Comparison of ENCODE assay signal across 21 cellular contexts in the genomic region with DNA sequence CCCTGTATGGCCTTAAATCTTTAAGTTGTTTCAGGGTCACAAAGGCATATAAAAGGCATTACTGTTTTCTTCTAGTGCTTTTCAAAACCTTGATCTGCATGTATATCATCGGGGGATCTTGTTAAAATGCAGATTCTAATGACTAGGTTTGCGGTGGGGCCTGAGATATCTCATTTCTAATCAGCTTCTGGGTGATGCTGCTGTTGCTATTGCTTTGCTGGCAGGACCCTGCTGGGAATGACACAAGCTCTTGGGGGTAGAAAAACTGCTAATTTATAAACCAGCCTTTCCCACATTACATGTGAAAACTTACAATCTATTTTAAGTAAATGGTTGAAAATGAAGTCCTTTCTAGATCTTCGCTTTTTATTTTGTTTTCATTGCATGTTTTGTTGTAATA.
DNase-seq lines count a peak whose midpoint lies in the region; ATAC-seq and TF ChIP-seq lines count a peak whose summit lies in the region.
"Had no signal": no experiment of that assay in that cellular context is flagged by ENCODE, and none has a peak within 500 bp of the region (broad histone marks: within the 10 kb centered on the region; RNA-seq: fewer than 3 reads in every experiment).

No MANE protein-coding gene starts in this region.

- H3K4me2 ChIP-seq in neural cell (ENCODE audit: low read length), result no peak overlapping the region

- peaks cover 26% of the 10 kb centered on the region for H3K4me1 Mint-ChIP-seq in brain
- H3K4me1 Mint-ChIP-seq: B cell had no signal

- H3K9me3 ChIP-seq in HEK293 (ENCODE audit: control insufficient read depth, insufficient read depth, low read depth, low read length), result no peaks in the 10 kb centered on the region
- peaks cover 4% of the 10 kb centered on the region for H3K9me3 ChIP-seq in neural cell (ENCODE audit: low read length)
- H3K9me3 ChIP-seq in mucosa of descending colon, result no peaks in the 10 kb centered on the region
- H3K9me3 ChIP-seq: Caco-2, SJCRH30 had no signal

- H3K4me3 ChIP-seq in HEK293 (ENCODE audit: low read depth, low read length) (no peak overlapping the region), neural cell (ENCODE audit: low read length) (peak overlapping the region; percentile 11), dorsolateral prefrontal cortex (no peak overlapping the region), mucosa of descending colon (no peak overlapping the region)
- H3K4me3 ChIP-seq: SJCRH30 had no signal

- H3F3A ChIP-seq in neural cell (ENCODE audit: insufficient read depth, low read length, poor library complexity, severe bottlenecking), result peaks cover 4% of the 10 kb centered on the region

- H3K36me3 ChIP-seq in HEK293 (ENCODE audit: control insufficient read depth in 2 of 2, insufficient read depth in 1 of 2, low read length in 2 of 2) (no peaks in the 10 kb centered on the region), neural cell (ENCODE audit: insufficient read depth, low read length) (no peaks in the 10 kb centered on the region), mucosa of descending colon (ENCODE audit: low read depth) (no peaks in the 10 kb centered on the region)
- H3K36me3 ChIP-seq: SJCRH30 had no signal

- TF ChIP-seq EP300 in neural cell (conservative IDR thresholded peaks at IDR 0.05; ENCODE audit: poor library complexity, severe bottlenecking), result no peak

- no peak for TF ChIP-seq RAD21 in neural cell (conservative IDR thresholded peaks at IDR 0.05)

- intact Hi-C loops in dorsolateral prefrontal cortex (cut with DNase I) (no loop called here), mucosa of descending colon (cut with DNase I, micrococcal nuclease) (no loop called here)

- H3K9ac ChIP-seq in neural cell (ENCODE audit: low read length), result no peak overlapping the region

- no peaks in the 10 kb centered on the region for H3K79me2 ChIP-seq in neural cell (replicated peaks; ENCODE audit: insufficient read depth, low read length)

- POLR2A ChIA-PET in HEK293 (lab: Yijun Ruan, JAX), result no interaction called here

- H4K20me1 ChIP-seq in neural cell (ENCODE audit: insufficient read depth), result no peaks in the 10 kb centered on the region

- H3K4me1 ChIP-seq in HEK293 (ENCODE audit: control insufficient read depth, insufficient read depth, low read length) (peaks cover 18% of the 10 kb centered on the region), mucosa of descending colon (ENCODE audit: low read depth) (no peaks in the 10 kb centered on the region)
- H3K4me1 ChIP-seq: Caco-2, SJCRH30 had no signal

- CTCF ChIA-PET in HEK293 (lab: Yijun Ruan, JAX), result no interaction called here

- peak overlapping the region in 4 of 5 experiments; percentile 53 to 77 (median 64) for H3K27ac Mint-ChIP-seq in brain
- H3K27ac Mint-ChIP-seq: B cell; CD8-positive, alpha-beta T cell had no signal

- H3K9me2 ChIP-seq in neural cell (ENCODE audit: insufficient read depth, low read length), result no peaks in the 10 kb centered on the region

- H3K27ac ChIP-seq in HEK293 (ENCODE audit: extremely low read depth, low read depth, low read length), result peak overlapping the region; percentile 56
- H3K27ac ChIP-seq in neural cell (ENCODE audit: low read length), result peak overlapping the region; percentile 37
- no peak overlapping the region for H3K27ac ChIP-seq in dorsolateral prefrontal cortex
- H3K27ac ChIP-seq: C4-2B, SJCRH30 had no signal

- no peaks in the 10 kb centered on the region for H3K36me3 Mint-ChIP-seq in brain
- H3K36me3 Mint-ChIP-seq: CD8-positive, alpha-beta T cell had no signal

- peaks cover 0 to 8% (median 3%) of the 10 kb centered on the region in 5 experiments for H3K9me3 Mint-ChIP-seq in brain
- H3K9me3 Mint-ChIP-seq: CD8-positive, alpha-beta T cell had no signal

- H2AFZ ChIP-seq in neural cell (ENCODE audit: low read depth, low read length), result no peak overlapping the region

- no peak for TF ChIP-seq CTCF in HEK293 (tag by site-specific recombination; IDR thresholded peaks at IDR 0.05)
- TF ChIP-seq CTCF in brain (conservative IDR thresholded peaks at IDR 0.05), result no peak
- no peak for TF ChIP-seq CTCF in neural cell (IDR thresholded peaks at IDR 0.05; ENCODE audit: poor library complexity, severe bottlenecking)
- no peak for TF ChIP-seq CTCF in dorsolateral prefrontal cortex (IDR thresholded peaks at IDR 0.05 in 54 of 56, conservative IDR thresholded peaks at IDR 0.05 in 2 of 56; ENCODE audit: low read depth in 1 of 56, partially characterized antibody in 56 of 56)
- TF ChIP-seq CTCF in GM10266 (IDR thresholded peaks at IDR 0.05; ENCODE audit: control insufficient read depth, insufficient read depth, low read depth, missing control alignments), result no peak
- no peak for TF ChIP-seq CTCF in mucosa of descending colon (IDR thresholded peaks at IDR 0.05)

- peak overlapping the region in 4 of 5 experiments; percentile 3 to 66 (median 54) for H3K4me3 Mint-ChIP-seq in brain
- H3K4me3 Mint-ChIP-seq: B cell; CD8-positive, alpha-beta T cell had no signal

- ATAC-seq in HG02798 (IDR thresholded peaks at IDR 0.05; ENCODE audit: poor library complexity, unreplicated experiment) (no peak), mucosa of descending colon (no peak)
- ATAC-seq: CD8-positive, alpha-beta T cell; PC-3; Right ventricle myocardium inferior had no signal

- H3K27me3 ChIP-seq in neural cell (ENCODE audit: insufficient read depth, low read depth, low read length) (peaks cover 13% of the 10 kb centered on the region), dorsolateral prefrontal cortex (no peaks in the 10 kb centered on the region)
- H3K27me3 ChIP-seq: SJCRH30 had no signal

- no peak for DNase-seq in dorsolateral prefrontal cortex
- DNase-seq in GM10266 (ENCODE audit: extremely low spot score), result no peak
- no peak for DNase-seq in mucosa of descending colon
- DNase-seq: Caco-2; CD8-positive, alpha-beta T cell; NCI-H1048; NCI-H1417 treated with DMSO at 0.1 percent for 48 hours; NCI-H187; NCI-H2081 treated with DMSO at 0.1 percent for 48 hours; NCI-H524; NCI-H774; NK-92 treated with Interleukin-12 subunit alpha and Interleukin-12 subunit beta, amount 100 ng/mL, for 24 hours; PC-3; SJCRH30 had no signal

- H3K27me3 Mint-ChIP-seq in brain, result peaks cover 8% of the 10 kb centered on the region
- H3K27me3 Mint-ChIP-seq: B cell had no signal

TF ChIP-seq in HEK293, 187 proteins besides CTCF, POLR2A, EP300 and RAD21 (continues in another document):
- TF ChIP-seq, protein P1, sequence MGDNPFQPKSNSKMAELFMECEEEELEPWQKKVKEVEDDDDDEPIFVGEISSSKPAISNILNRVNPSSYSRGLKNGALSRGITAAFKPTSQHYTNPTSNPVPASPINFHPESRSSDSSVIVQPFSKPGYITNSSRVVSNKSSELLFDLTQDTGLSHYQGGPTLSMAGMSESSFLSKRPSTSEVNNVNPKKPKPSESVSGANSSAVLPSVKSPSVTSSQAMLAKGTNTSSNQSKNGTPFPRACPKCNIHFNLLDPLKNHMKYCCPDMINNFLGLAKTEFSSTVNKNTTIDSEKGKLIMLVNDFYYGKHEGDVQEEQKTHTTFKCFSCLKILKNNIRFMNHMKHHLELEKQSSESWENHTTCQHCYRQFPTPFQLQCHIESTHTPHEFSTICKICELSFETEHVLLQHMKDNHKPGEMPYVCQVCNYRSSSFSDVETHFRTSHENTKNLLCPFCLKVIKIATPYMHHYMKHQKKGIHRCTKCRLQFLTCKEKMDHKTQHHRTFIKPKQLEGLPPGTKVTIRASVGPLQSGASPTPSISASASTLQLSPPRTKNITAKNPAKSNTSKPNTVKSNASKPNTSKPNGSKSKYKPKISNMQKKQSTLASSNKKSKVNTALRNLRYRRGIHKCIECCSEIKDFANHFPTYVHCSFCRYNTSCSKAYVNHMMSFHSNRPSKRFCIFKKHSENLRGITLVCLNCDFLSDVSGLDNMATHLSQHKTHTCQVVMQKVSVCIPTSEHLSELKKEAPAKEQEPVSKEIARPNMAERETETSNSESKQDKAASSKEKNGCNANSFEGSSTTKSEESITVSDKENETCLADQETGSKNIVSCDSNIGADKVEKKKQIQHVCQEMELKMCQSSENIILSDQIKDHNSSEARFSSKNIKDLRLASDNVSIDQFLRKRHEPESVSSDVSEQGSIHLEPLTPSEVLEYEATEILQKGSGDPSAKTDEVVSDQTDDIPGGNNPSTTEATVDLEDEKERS (tag by site-specific recombination; IDR thresholded peaks at IDR 0.05), result no peak
- TF ChIP-seq ZNF654 (tag by site-specific recombination; IDR thresholded peaks at IDR 0.05; ENCODE audit: low read depth) (no peak), ZNF623 (tag by site-specific recombination; IDR thresholded peaks at IDR 0.05) (no peak), ZNF521 (tag by site-specific recombination; IDR thresholded peaks at IDR 0.05) (no peak), SCRT1 (tag by site-specific recombination; IDR thresholded peaks at IDR 0.05; ENCODE audit: borderline replicate concordance) (no peak), ZNF16 (tag by site-specific recombination; IDR thresholded peaks at IDR 0.05; ENCODE audit: low read depth) (no peak)

TF ChIP-seq in neural cell, 6 proteins besides CTCF, POLR2A, EP300 and RAD21 (continues in another document):
- TF ChIP-seq TAF1 (IDR thresholded peaks at IDR 0.05; ENCODE audit: low read depth) (no peak), EZH2 (IDR thresholded peaks at IDR 0.05; ENCODE audit: borderline replicate concordance, insufficient read depth, low read length, poor library complexity, severe bottlenecking) (no peak), SMC3 (conservative IDR thresholded peaks at IDR 0.05; ENCODE audit: poor library complexity) (no peak), MXI1 (conservative IDR thresholded peaks at IDR 0.05; ENCODE audit: poor library complexity, severe bottlenecking) (no peak)

Comparison
In these comparisons a context has a peak if more than half of its experiments do, and no peak if none do; other contexts are left out.
1. H3K27ac ChIP-seq: peak in HEK293 (single experiment) and neural cell (single experiment); none in dorsolateral prefrontal cortex (0 of 59).